1 cellular context compared by ENCODE assay signal in genomic region chr3:14272041-14272958, GRCh38.
A peak's percentile ranks its signal among the peaks of the same experiment; 100 is the strongest.
TF ChIP-seq lines count a peak whose summit lies in the region.

No MANE protein-coding gene starts in this region.

TF ChIP-seq in K562, 482 proteins besides CTCF, POLR2A, EP300 and RAD21 (continued from another document):
- peak; percentile 87; the same call in 1 of the 2 replicates for TF ChIP-seq RREB1 (CRISPR knock-in tag; IDR thresholded peaks at IDR 0.05)
- TF ChIP-seq ZNF354B (CRISPR knock-in tag; IDR thresholded peaks at IDR 0.05), result peak; percentile 72; the same call in 1 of the 2 replicates
- TF ChIP-seq HIVEP1 (CRISPR knock-in tag; IDR thresholded peaks at IDR 0.05), result peak; percentile 86; the same call in 1 of the 2 replicates
- peak; percentile 44 for TF ChIP-seq MXD1 (CRISPR knock-in tag; IDR thresholded peaks at IDR 0.05; ENCODE audit: borderline replicate concordance, poor library complexity, severe bottlenecking)
- 0 out of 2 replicates have a peak, but pooled peaks have one; percentile 41 for TF ChIP-seq ZNF444 (CRISPR knock-in tag; IDR thresholded peaks at IDR 0.05)
- 0 out of 2 replicates have a peak, but pooled peaks have one; percentile 52 for TF ChIP-seq ELK3 (CRISPR knock-in tag; IDR thresholded peaks at IDR 0.05)
- peak; percentile 75 for TF ChIP-seq ILK (tag; IDR thresholded peaks at IDR 0.05; ENCODE audit: borderline replicate concordance, low read depth)
- TF ChIP-seq CHD4 (IDR thresholded peaks at IDR 0.05; ENCODE audit: insufficient read depth, insufficient replicate concordance, low read depth, low read length, poor library complexity, severe bottlenecking), result peak; percentile 39
- peak; percentile 65; the same call in 1 of the 2 replicates for TF ChIP-seq TAF7 (tag; IDR thresholded peaks at IDR 0.05)
- TF ChIP-seq RBM25 (IDR thresholded peaks at IDR 0.05; ENCODE audit: low read depth, low read length, severe bottlenecking), result peak; percentile 46
- TF ChIP-seq KDM1A (IDR thresholded peaks at IDR 0.05), result 0 out of 4 replicates have a peak, but pooled peaks of 1 of the 2 experiments have one; percentile 10
